In genomic region chr9:109264865-109265532, GRCh38 we compare ENCODE assay signal across 12 cellular contexts. TPM values are rescaled to one million over a fixed set of nuclear protein-coding genes. Genes with fewer than 3 reads are reported as not detected.
DNase-seq lines count a peak whose midpoint lies in the region; ATAC-seq and TF ChIP-seq lines count a peak whose summit lies in the region.
"Had no signal": no experiment of that assay in that cellular context is flagged by ENCODE, and none has a peak within 500 bp of the region (broad histone marks: within the 10 kb centered on the region; RNA-seq: fewer than 3 reads in every experiment).

No MANE protein-coding gene starts in this region.

- H3K36me3 ChIP-seq in SK-N-SH (replicated peaks in 1 of 2; ENCODE audit: control insufficient read depth in 1 of 2, insufficient read depth in 2 of 2, low read length in 1 of 2) (no peaks in the 10 kb centered on the region), heart right ventricle (no peaks in the 10 kb centered on the region), transverse colon (no peaks in the 10 kb centered on the region), Caco-2 (ENCODE audit: control insufficient read depth, insufficient read depth, low read length) (no peaks in the 10 kb centered on the region)
- H3K36me3 ChIP-seq: Peyer's patch, upper lobe of left lung had no signal

- no peaks in the 10 kb centered on the region for H3K4me1 Mint-ChIP-seq in Caco-2 (ENCODE audit: low read depth, unreplicated experiment)
- H3K4me1 Mint-ChIP-seq in CD14-positive monocyte, result no peaks in the 10 kb centered on the region

- H2AFZ ChIP-seq in SK-N-SH (ENCODE audit: low read depth), result no peak overlapping the region

- H3K79me2 ChIP-seq in SK-N-SH (ENCODE audit: insufficient read depth), result no peaks in the 10 kb centered on the region

- H3K9ac ChIP-seq in SK-N-SH, result no peak overlapping the region

- TF ChIP-seq EP300 in SK-N-SH (IDR thresholded peaks at IDR 0.05; ENCODE audit: borderline replicate concordance in 1 of 2, low read depth in 1 of 2, low read length in 1 of 2) (no peak), transverse colon (IDR thresholded peaks at IDR 0.05; ENCODE audit: low read depth) (no peak)

- no peaks in the 10 kb centered on the region for H4K20me1 ChIP-seq in SK-N-SH (ENCODE audit: insufficient read depth)

- H3K4me3 ChIP-seq in SK-N-SH (ENCODE audit: low read depth in 2 of 2, low read length in 1 of 2) (no peak overlapping the region), heart right ventricle (no peak overlapping the region), transverse colon (no peak overlapping the region), Caco-2 (ENCODE audit: low read depth, low read length) (no peak overlapping the region)
- H3K4me3 ChIP-seq: Peyer's patch, skin epidermis, upper lobe of left lung had no signal

- in situ Hi-C loops in transverse colon (cut with MboI; ENCODE audit: low pct_ligation_motif_present in 1 of 4, low pct_unique_long_range_greater_than_20kb in 1 of 4, low sequenced_read_pairs in 3 of 4), result no loop called here

- H3K4me1 ChIP-seq in SK-N-SH (ENCODE audit: control insufficient read depth in 1 of 2, insufficient read depth in 2 of 2, low read depth in 1 of 2, low read length in 1 of 2) (peaks cover 0 to 16% of the 10 kb centered on the region in 2 experiments; a peak in 2 of 4 replicates), heart right ventricle (peaks cover 0 to 25% (median 0%) of the 10 kb centered on the region in 9 donors), transverse colon (peaks cover 0 to 11% (median 5%) of the 10 kb centered on the region in 4 donors), Caco-2 (no peaks in the 10 kb centered on the region)
- H3K4me1 ChIP-seq: Peyer's patch, upper lobe of left lung had no signal

- H3K9me3 Mint-ChIP-seq in Caco-2 (ENCODE audit: unreplicated experiment) (no peaks in the 10 kb centered on the region), CD14-positive monocyte (peaks cover 0 to 3% (median 0%) of the 10 kb centered on the region in 7 donors)

- intact Hi-C loops in heart right ventricle (cut with DNase I), result no loop called here
- intact Hi-C loops in transverse colon (cut with DNase I; ENCODE audit: low total_unique reads), result loop anchor here (10.0 kb wide), 1 partner anchor 1320 kb away; no protein-coding TSS in a partner anchor
- intact Hi-C loops in Caco-2 (cut with micrococcal nuclease; ENCODE audit: unreplicated experiment), result no loop called here
- intact Hi-C loops in CD14-positive monocyte (cut with micrococcal nuclease), result no loop called here

- H3K9me3 ChIP-seq in SK-N-SH (peaks cover 4% of the 10 kb centered on the region; the same call in 1 of the 2 replicates), heart right ventricle (no peaks in the 10 kb centered on the region), transverse colon (no peaks in the 10 kb centered on the region), Caco-2 (0 out of 2 replicates have a peak, but pooled peaks cover 6% of the 10 kb centered on the region)
- H3K9me3 ChIP-seq: Peyer's patch, upper lobe of left lung had no signal

- no peaks in the 10 kb centered on the region for H3K27me3 ChIP-seq in SK-N-SH (ENCODE audit: insufficient read depth)
- peaks cover 0 to 8% (median 0%) of the 10 kb centered on the region in 7 donors for H3K27me3 ChIP-seq in heart right ventricle
- H3K27me3 ChIP-seq in transverse colon, result no peaks in the 10 kb centered on the region
- no peaks in the 10 kb centered on the region for H3K27me3 ChIP-seq in Caco-2 (replicated peaks; ENCODE audit: control insufficient read depth, insufficient read depth, low read length)
- H3K27me3 ChIP-seq: Peyer's patch, upper lobe of left lung had no signal

- TF ChIP-seq CTCF in SK-N-SH (IDR thresholded peaks at IDR 0.05) (no peak), heart right ventricle (IDR thresholded peaks at IDR 0.05) (no peak), transverse colon (IDR thresholded peaks at IDR 0.05) (no peak), Caco-2 (IDR thresholded peaks at IDR 0.05; ENCODE audit: insufficient read depth in 1 of 2, low read depth in 1 of 2, low read length in 1 of 2, severe bottlenecking in 1 of 2, unreplicated experiment in 1 of 2) (no peak), CD14-positive monocyte (IDR thresholded peaks at IDR 0.05) (no peak)

- H3F3A ChIP-seq in SK-N-SH (replicated peaks; ENCODE audit: insufficient read depth), result no peaks in the 10 kb centered on the region

- BruUV-seq in Caco-2 (replicated peaks; lab: Mats Ljungman, UMichigan), result no TSS peak

- no peak for TF ChIP-seq POLR2A in transverse colon (IDR thresholded peaks at IDR 0.05)

- no peak overlapping the region for H3K4me3 Mint-ChIP-seq in Caco-2 (ENCODE audit: unreplicated experiment)
- H3K4me3 Mint-ChIP-seq in CD14-positive monocyte, result no peak overlapping the region

- ATAC-seq in SK-N-SH treated with all-trans-retinoic acid at 6 μM for 48 hours (no peak), heart right ventricle (peak in 5 of 8 donors; percentile 60 to 85 (median 79))

- DNase-seq in SK-N-SH (peak; percentile 64), SHP77 (lab: John Stamatoyannopoulos, UW) (peak; percentile 62 to 73), heart right ventricle (peak; percentile 25 to 66), transverse colon (peak; percentile 73), Caco-2 (no peak), NCI-H446 treated with DMSO at 0.1 percent for 48 hours (lab: John Stamatoyannopoulos, UW) (no peak), CD14-positive monocyte (ENCODE audit: low spot score) (no peak)
- DNase-seq: amniotic stem cell, Peyer's patch had no signal

- H3K4me2 ChIP-seq in SK-N-SH, result no peak overlapping the region

- 37% methylated on average over 12 of the region's 12 CpGs for WGBS in SK-N-SH (ENCODE audit: low lambda C conversion rate)
- WGBS in heart right ventricle, 2 donors, result 53 to 63% methylated on average over 12 of the region's 12 CpGs
- WGBS in transverse colon (ENCODE audit: low coverage in 1 of 2), 2 donors, result 58 to 88% methylated on average over 3 to 12 of the region's 12 CpGs

- H3K9me2 ChIP-seq in SK-N-SH, result no peaks in the 10 kb centered on the region

- H3K27ac ChIP-seq in SK-N-SH (ENCODE audit: low read depth in 2 of 2, low read length in 1 of 2) (no peak overlapping the region), heart right ventricle (no peak overlapping the region), transverse colon (no peak overlapping the region)
- H3K27ac ChIP-seq: Peyer's patch, skin epidermis, upper lobe of left lung had no signal

- no peak overlapping the region for H3K27ac Mint-ChIP-seq in Caco-2 (ENCODE audit: unreplicated experiment)
- no peak overlapping the region for H3K27ac Mint-ChIP-seq in CD14-positive monocyte

- CTCF ChIA-PET in SK-N-SH (lab: Yijun Ruan, JAX) (interaction anchor here (0.9 to 1.8 kb wide), 4 partner anchors 13 to 54 kb away, joined by 3 to 6 read pairs (median 4); no protein-coding TSS in a partner anchor), Caco-2 (lab: Charles Lee) (no interaction called here)

- H3K27me3 Mint-ChIP-seq in Caco-2 (ENCODE audit: insufficient read depth, unreplicated experiment) (no peaks in the 10 kb centered on the region), CD14-positive monocyte (ENCODE audit: low read depth in 3 of 3) (peaks cover 2 to 18% (median 12%) of the 10 kb centered on the region in 3 donors)

- POLR2A ChIA-PET in SK-N-SH (lab: Yijun Ruan, JAX) (no interaction called here), Caco-2 (lab: Charles Lee) (no interaction called here)

- H3K36me3 Mint-ChIP-seq in Caco-2 (ENCODE audit: insufficient read depth, unreplicated experiment) (peaks cover 10% of the 10 kb centered on the region), CD14-positive monocyte (no peaks in the 10 kb centered on the region)

- TF ChIP-seq RAD21 in SK-N-SH (IDR thresholded peaks at IDR 0.05; ENCODE audit: low read length), result no peak

TF ChIP-seq in SK-N-SH, 30 proteins besides CTCF, POLR2A, EP300 and RAD21:
- TF ChIP-seq ELF1 (IDR thresholded peaks at IDR 0.05) (no peak), PBX3 (IDR thresholded peaks at IDR 0.05) (no peak), NFIC (IDR thresholded peaks at IDR 0.05; ENCODE audit: borderline replicate concordance) (0 out of 2 replicates have a peak, but pooled peaks have one; percentile 6)

TF ChIP-seq in SK-N-SH treated with all-trans-retinoic acid at 6 μM for 48 hours, 23 proteins besides CTCF, POLR2A, EP300 and RAD21 (continues in another document):
- TF ChIP-seq BACH2 (CRISPR knock-in tag; IDR thresholded peaks at IDR 0.05; ENCODE audit: borderline replicate concordance) (no peak), RARB (CRISPR knock-in tag; IDR thresholded peaks at IDR 0.05) (no peak), ZFP30 (CRISPR knock-in tag; IDR thresholded peaks at IDR 0.05) (no peak), GLIS3 (CRISPR knock-in tag; IDR thresholded peaks at IDR 0.05) (no peak), CSRNP3 (CRISPR knock-in tag; IDR thresholded peaks at IDR 0.05) (no peak), ZNF8 (CRISPR knock-in tag; IDR thresholded peaks at IDR 0.05) (no peak), ISL1 (CRISPR knock-in tag; IDR thresholded peaks at IDR 0.05) (no peak), OSR1 (CRISPR knock-in tag; IDR thresholded peaks at IDR 0.05) (no peak)

RNA-seq across cellular contexts. Expression of gene EPB41L4B, which starts 55.9 kb away (rescaled TPM):
- polyA plus RNA-seq in SK-N-SH (2012; rRNA removed) (0.59 and 0.84 TPM in 2 replicates), heart right ventricle (1 to 10 TPM in 1 of 2 donors, under 1 TPM in 1; 0.20 to 3.4 TPM), CD14-positive monocyte (not detected)
- 0.93 and 1.2 TPM in 2 replicates for polyA plus RNA-seq in SK-N-SH (2012; cell fraction: cytosol; rRNA removed)
- 0.32 and 0.83 TPM in 2 replicates for polyA plus RNA-seq in SK-N-SH (2012; cell fraction: nucleus; rRNA removed)
- total RNA-seq in heart right ventricle (10 to 100 TPM in 2 of 10 donors, 1 to 10 TPM in 8; 2.4 to 15.2 (median 4.7) TPM), transverse colon (100 to 1,000 TPM in 3 of 4 donors, 10 to 100 TPM in 1; 76.8 to 159 (median 110) TPM), Caco-2 (2022) (14.7 and 16.3 TPM in 2 replicates)

Comparison
In these comparisons a context has a peak if more than half of its experiments do, and no peak if none do; other contexts are left out.
1. DNase-seq: peak in SK-N-SH (single experiment), SHP77 (2 of 2), heart right ventricle (2 of 2) and transverse colon (single experiment); none in Caco-2 (0 of 2), NCI-H446 treated with DMSO at 0.1 percent for 48 hours (single experiment) and CD14-positive monocyte (single experiment).